Comparison of ENCODE assay signal across 15 cellular contexts in the genomic region with DNA sequence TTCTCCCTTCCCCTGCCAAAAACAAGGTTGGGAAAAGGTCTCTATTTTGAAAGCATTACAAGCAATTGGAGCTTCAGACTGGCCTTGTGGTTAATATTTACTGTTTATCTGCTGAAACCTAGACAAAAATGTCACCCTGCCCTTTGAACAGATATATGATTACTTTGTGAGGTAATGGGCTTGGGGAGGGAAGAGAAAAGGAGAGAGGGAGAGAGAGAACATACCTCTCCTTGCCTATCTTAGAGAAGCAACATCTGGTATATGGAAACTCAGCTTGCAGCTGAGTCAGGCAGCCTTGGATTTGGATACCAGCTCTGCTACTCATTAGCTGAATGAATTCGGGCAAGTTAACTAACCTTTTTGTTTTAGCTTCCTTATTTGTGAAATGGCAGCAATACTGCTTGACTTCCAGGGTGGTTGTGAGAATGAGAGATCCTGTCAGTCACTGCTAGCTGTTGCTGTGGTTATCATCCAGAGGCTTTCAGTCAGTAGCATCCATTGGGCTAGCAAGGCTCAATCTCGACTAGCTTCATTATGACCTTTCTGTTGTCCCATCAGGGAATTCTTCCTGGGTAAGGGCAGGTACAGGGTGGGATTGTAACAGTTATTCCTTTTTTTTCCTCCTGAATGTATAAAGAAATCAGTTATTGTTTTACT. TPM values are rescaled to one million over a fixed set of nuclear protein-coding genes. Genes with fewer than 3 reads are reported as not detected.
A peak's percentile ranks its signal among the peaks of the same experiment; 100 is the strongest.
DNase-seq lines count a peak whose midpoint lies in the region; ATAC-seq, FAIRE-seq and TF ChIP-seq lines count a peak whose summit lies in the region.
"Had no signal": no experiment of that assay in that cellular context is flagged by ENCODE, and none has a peak within 500 bp of the region (broad histone marks: within the 10 kb centered on the region; RNA-seq: fewer than 3 reads in every experiment).

No MANE protein-coding gene starts in this region.

- no peak overlapping the region for H3K9ac ChIP-seq in astrocyte (ENCODE audit: low read length)
- H3K9ac ChIP-seq: BLaER1 had no signal

- H3K36me3 Mint-ChIP-seq in natural killer cell (no peaks in the 10 kb centered on the region), astrocyte (ENCODE audit: low read depth, unreplicated experiment) (peaks cover 1% of the 10 kb centered on the region)
- no peaks in the 10 kb centered on the region for H3K36me3 Mint-ChIP-seq in natural killer cell treated with Interleukin-12 subunit alpha and Interleukin-12 subunit beta and Interleukin-15 and Interleukin-18, amount 100 ng/mL, for 72 hours
- peaks cover 18% of the 10 kb centered on the region for H3K36me3 Mint-ChIP-seq in activated T-helper 1 cell treated with anti-CD3 and anti-CD28 coated beads, Interleukin-12 subunit alpha, Interleukin-12 subunit beta, Interleukin-2, Interleukin-4 antibody, amounts not matched to agents 30 ng/mL and 10 ng/mL and 1 ng/mL, durations not matched to agents 14 hours and 24 hours and 36 hours (ENCODE audit: low read depth)

- TF ChIP-seq POLR2A in transverse colon (IDR thresholded peaks at IDR 0.05): no peak

- no peaks in the 10 kb centered on the region for H3K27me3 Mint-ChIP-seq in natural killer cell (ENCODE audit: low read depth in 2 of 2)
- no peaks in the 10 kb centered on the region for H3K27me3 Mint-ChIP-seq in natural killer cell treated with Interleukin-12 subunit alpha and Interleukin-12 subunit beta and Interleukin-15 and Interleukin-18, amount 100 ng/mL, for 72 hours
- no peaks in the 10 kb centered on the region for H3K27me3 Mint-ChIP-seq in astrocyte (ENCODE audit: low read depth, unreplicated experiment)
- H3K27me3 Mint-ChIP-seq in activated T-helper 1 cell treated with anti-CD3 and anti-CD28 coated beads, Interleukin-12 subunit alpha, Interleukin-12 subunit beta, Interleukin-2, Interleukin-4 antibody, amounts not matched to agents 30 ng/mL and 10 ng/mL and 1 ng/mL, durations not matched to agents 14 hours and 24 hours and 36 hours (ENCODE audit: insufficient read depth): no peaks in the 10 kb centered on the region

- H3K9me3 Mint-ChIP-seq in natural killer cell (no peaks in the 10 kb centered on the region), astrocyte (ENCODE audit: unreplicated experiment) (no peaks in the 10 kb centered on the region)
- H3K9me3 Mint-ChIP-seq in natural killer cell treated with Interleukin-12 subunit alpha and Interleukin-12 subunit beta and Interleukin-15 and Interleukin-18, amount 100 ng/mL, for 72 hours: no peaks in the 10 kb centered on the region
- no peaks in the 10 kb centered on the region for H3K9me3 Mint-ChIP-seq in activated T-helper 1 cell treated with anti-CD3 and anti-CD28 coated beads, Interleukin-12 subunit alpha, Interleukin-12 subunit beta, Interleukin-2, Interleukin-4 antibody, amounts not matched to agents 30 ng/mL and 10 ng/mL and 1 ng/mL, durations not matched to agents 14 hours and 24 hours and 36 hours

- H3K4me3 Mint-ChIP-seq in natural killer cell: peak overlapping the region; percentile 10
- no peak overlapping the region for H3K4me3 Mint-ChIP-seq in natural killer cell treated with Interleukin-12 subunit alpha and Interleukin-12 subunit beta and Interleukin-15 and Interleukin-18, amount 100 ng/mL, for 72 hours
- H3K4me3 Mint-ChIP-seq in astrocyte (ENCODE audit: unreplicated experiment): no peak overlapping the region
- H3K4me3 Mint-ChIP-seq in activated T-helper 1 cell treated with anti-CD3 and anti-CD28 coated beads, Interleukin-12 subunit alpha, Interleukin-12 subunit beta, Interleukin-2, Interleukin-4 antibody, amounts not matched to agents 30 ng/mL and 10 ng/mL and 1 ng/mL, durations not matched to agents 14 hours and 24 hours and 36 hours: no peak overlapping the region

- WGBS in transverse colon (ENCODE audit: low coverage in 1 of 2), 2 donors: 84% methylated on average over 2 of the region's 2 CpGs; no CpG with 5 or more reads in 1 of the 2 donors

- H3K4me3 ChIP-seq in astrocyte (ENCODE audit: insufficient read depth, low read depth, low read length): no peak overlapping the region
- no peak overlapping the region for H3K4me3 ChIP-seq in transverse colon
- H3K4me3 ChIP-seq: BLaER1, gastroesophageal sphincter, HAP-1, left lung had no signal

- peak; percentile 32 for FAIRE-seq in astrocyte (lab: Jason Lieb, UNC)

- TF ChIP-seq CTCF in natural killer cell (IDR thresholded peaks at IDR 0.05) (no peak), astrocyte (IDR thresholded peaks at IDR 0.05; ENCODE audit: insufficient read depth, low read depth, low read length) (no peak), transverse colon (IDR thresholded peaks at IDR 0.05) (no peak)

- no peak for TF ChIP-seq EP300 in transverse colon (IDR thresholded peaks at IDR 0.05; ENCODE audit: low read depth)

- intact Hi-C loops in natural killer cell (cut with micrococcal nuclease) (no loop called here), transverse colon (cut with DNase I; ENCODE audit: low total_unique reads) (no loop called here)
- intact Hi-C loops in activated T-helper 1 cell treated with anti-CD3 and anti-CD28 coated beads, Interleukin-12 subunit alpha, Interleukin-12 subunit beta, Interleukin-2, Interleukin-4 antibody, amounts not matched to agents 30 ng/mL and 10 ng/mL and 1 ng/mL, durations not matched to agents 14 hours and 24 hours and 36 hours (cut with micrococcal nuclease): no loop called here

- in situ Hi-C loops in transverse colon (cut with MboI; ENCODE audit: low pct_ligation_motif_present in 1 of 4, low pct_unique_long_range_greater_than_20kb in 1 of 4, low sequenced_read_pairs in 3 of 4): no loop called here

- H2AFZ ChIP-seq in astrocyte (ENCODE audit: low read depth, low read length): no peak overlapping the region

- H3K4me1 ChIP-seq in astrocyte (ENCODE audit: insufficient read depth, low read length): no peaks in the 10 kb centered on the region
- H3K4me1 ChIP-seq in transverse colon: peaks cover 4 to 19% (median 9%) of the 10 kb centered on the region in 4 donors
- H3K4me1 ChIP-seq: BLaER1, HAP-1, left lung had no signal

- no peak overlapping the region for H3K27ac ChIP-seq in astrocyte (ENCODE audit: low read depth, low read length)
- no peak overlapping the region for H3K27ac ChIP-seq in transverse colon
- H3K27ac ChIP-seq: BLaER1, gastroesophageal sphincter, left lung, RWPE1 had no signal

- no peaks in the 10 kb centered on the region for H3K36me3 ChIP-seq in astrocyte (ENCODE audit: insufficient read depth, low read length)
- no peaks in the 10 kb centered on the region for H3K36me3 ChIP-seq in transverse colon
- H3K36me3 ChIP-seq: gastroesophageal sphincter, HAP-1, left lung had no signal

- DNase-seq in natural killer cell (no peak), astrocyte (ENCODE audit: low read depth) (peak; percentile 48), left lobe of liver (ENCODE audit: low spot score) (no peak), transverse colon (no peak), LoVo (ENCODE audit: low spot score) (no peak), CD1c-positive myeloid dendritic cell (ENCODE audit: extremely low spot score) (no peak)
- DNase-seq in natural killer cell treated with Interleukin-12 subunit alpha and Interleukin-12 subunit beta and Interleukin-15 and Interleukin-18, amount 100 ng/mL, for 72 hours (ENCODE audit: low spot score): no peak
- no peak for DNase-seq in activated T-helper 1 cell treated with anti-CD3 and anti-CD28 coated beads, Interleukin-12 subunit alpha, Interleukin-12 subunit beta, Interleukin-2, Interleukin-4 antibody, amounts not matched to agents 30 ng/mL and 10 ng/mL and 1 ng/mL, durations not matched to agents 14 hours and 24 hours and 36 hours (ENCODE audit: low spot score)
- DNase-seq: activated T-cell treated with anti-CD3 and anti-CD28 coated beads for 4 hours, Karpas-422, left lung had no signal

- H4K20me1 ChIP-seq in astrocyte (ENCODE audit: insufficient read depth, low read length): peaks cover 62% of the 10 kb centered on the region

- peaks cover 52 to 73% of the 10 kb centered on the region in 2 donors for H3K4me1 Mint-ChIP-seq in natural killer cell
- peaks cover 34 to 56% of the 10 kb centered on the region in 2 donors for H3K4me1 Mint-ChIP-seq in natural killer cell treated with Interleukin-12 subunit alpha and Interleukin-12 subunit beta and Interleukin-15 and Interleukin-18, amount 100 ng/mL, for 72 hours (ENCODE audit: low read depth in 2 of 2)
- H3K4me1 Mint-ChIP-seq in astrocyte (ENCODE audit: low read depth, unreplicated experiment): peaks cover 10% of the 10 kb centered on the region
- peaks cover 22% of the 10 kb centered on the region for H3K4me1 Mint-ChIP-seq in activated T-helper 1 cell treated with anti-CD3 and anti-CD28 coated beads, Interleukin-12 subunit alpha, Interleukin-12 subunit beta, Interleukin-2, Interleukin-4 antibody, amounts not matched to agents 30 ng/mL and 10 ng/mL and 1 ng/mL, durations not matched to agents 14 hours and 24 hours and 36 hours (ENCODE audit: low read depth)

- H3K27ac Mint-ChIP-seq in natural killer cell: peak overlapping the region; percentile 76 to 83
- H3K27ac Mint-ChIP-seq in natural killer cell treated with Interleukin-12 subunit alpha and Interleukin-12 subunit beta and Interleukin-15 and Interleukin-18, amount 100 ng/mL, for 72 hours: no peak overlapping the region
- no peak overlapping the region for H3K27ac Mint-ChIP-seq in astrocyte (ENCODE audit: unreplicated experiment)
- no peak overlapping the region for H3K27ac Mint-ChIP-seq in activated T-helper 1 cell treated with anti-CD3 and anti-CD28 coated beads, Interleukin-12 subunit alpha, Interleukin-12 subunit beta, Interleukin-2, Interleukin-4 antibody, amounts not matched to agents 30 ng/mL and 10 ng/mL and 1 ng/mL, durations not matched to agents 14 hours and 24 hours and 36 hours

- H3K9me3 ChIP-seq in astrocyte (ENCODE audit: insufficient read depth, low read depth, low read length): no peaks in the 10 kb centered on the region
- no peaks in the 10 kb centered on the region for H3K9me3 ChIP-seq in transverse colon
- H3K9me3 ChIP-seq: BLaER1, gastroesophageal sphincter, HAP-1, left lung had no signal

- peaks cover 93% of the 10 kb centered on the region for H3K79me2 ChIP-seq in astrocyte (ENCODE audit: insufficient read depth, low read length)

- H3K4me2 ChIP-seq in astrocyte (ENCODE audit: low read length): no peak overlapping the region
- H3K4me2 ChIP-seq: BLaER1 had no signal

- ATAC-seq in natural killer cell (no peak), left lobe of liver (peak; percentile 78)
- ATAC-seq in natural killer cell treated with Interleukin-12 subunit alpha and Interleukin-12 subunit beta and Interleukin-15 and Interleukin-18, amount 100 ng/mL, for 72 hours: no peak
- ATAC-seq: gastroesophageal sphincter, left lung had no signal

- H3K27me3 ChIP-seq in astrocyte (ENCODE audit: insufficient read depth, low read length): no peaks in the 10 kb centered on the region
- no peaks in the 10 kb centered on the region for H3K27me3 ChIP-seq in transverse colon
- H3K27me3 ChIP-seq: BLaER1, gastroesophageal sphincter, left lung had no signal

RNA-seq across cellular contexts. Expression of a gene that starts 41.1 kb away (rescaled TPM):
- total RNA-seq in natural killer cell: 100 to 1,000 TPM in 1 of 3 donors, 10 to 100 TPM in 2; 60.9 to 123 (median 63.0) TPM
- total RNA-seq in natural killer cell treated with Interleukin-12 subunit alpha and Interleukin-12 subunit beta and Interleukin-15 and Interleukin-18, amount 100 ng/mL, for 72 hours: 10 to 100 TPM; 57.7 to 78.1 TPM
- 35.7 and 40.9 TPM in 2 replicates for total RNA-seq in astrocyte
- 12.5 TPM for total RNA-seq in left lobe of liver
- 43.3 and 43.6 TPM in 2 replicates for total RNA-seq in activated T-helper 1 cell treated with anti-CD3 and anti-CD28 coated beads, Interleukin-12 subunit alpha, Interleukin-12 subunit beta, Interleukin-2, Interleukin-4 antibody, amounts not matched to agents 30 ng/mL and 10 ng/mL and 1 ng/mL, durations not matched to agents 14 hours and 24 hours and 36 hours
- 10 to 100 TPM; 33.7 to 50.5 (median 47.4) TPM for total RNA-seq in transverse colon

Comparison
In these comparisons a context has a peak if more than half of its experiments do, and no peak if none do; other contexts are left out.
1. H3K27ac Mint-ChIP-seq: peak in natural killer cell (2 of 2); none in natural killer cell treated with Interleukin-12 subunit alpha and Interleukin-12 subunit beta and Interleukin-15 and Interleukin-18, amount 100 ng/mL, for 72 hours (0 of 2), astrocyte (single experiment) and activated T-helper 1 cell treated with anti-CD3 and anti-CD28 coated beads, Interleukin-12 subunit alpha, Interleukin-12 subunit beta, Interleukin-2, Interleukin-4 antibody, amounts not matched to agents 30 ng/mL and 10 ng/mL and 1 ng/mL, durations not matched to agents 14 hours and 24 hours and 36 hours (single experiment).